In genomic region chr17:47279062-47279801, GRCh38 we compare ENCODE assay signal across 9 cellular contexts. TPM values are rescaled to one million over a fixed set of nuclear protein-coding genes. Genes with fewer than 3 reads are reported as not detected.
DNase-seq lines count a peak whose midpoint lies in the region; ATAC-seq and TF ChIP-seq lines count a peak whose summit lies in the region.
"Had no signal": no experiment of that assay in that cellular context is flagged by ENCODE, and none has a peak within 500 bp of the region (broad histone marks: within the 10 kb centered on the region; RNA-seq: fewer than 3 reads in every experiment).

No MANE protein-coding gene starts in this region.

- WGBS in prostate gland: 54% methylated on average over 10 of the region's 10 CpGs

- CTCF ChIA-PET in CD8-positive, alpha-beta memory T cell (lab: Charles Lee): no interaction called here

- POLR2A ChIA-PET in CD8-positive, alpha-beta memory T cell (lab: Charles Lee): no interaction called here

- peak; percentile 49 for ATAC-seq in GM18858 (IDR thresholded peaks at IDR 0.05; ENCODE audit: unreplicated experiment)
- ATAC-seq in HG02970 (IDR thresholded peaks at IDR 0.05; ENCODE audit: low FRiP score, unreplicated experiment): peak; percentile 70

- peaks cover 11% of the 10 kb centered on the region for H3K4me1 ChIP-seq in prostate gland (replicated peaks)
- H3K4me1 ChIP-seq in CD8-positive, alpha-beta memory T cell (ENCODE audit: insufficient read depth, low read length): no peaks in the 10 kb centered on the region

- TF ChIP-seq POLR2A in prostate gland (IDR thresholded peaks at IDR 0.05): no peak

- DNase-seq in SIG-M5 (lab: John Stamatoyannopoulos, UW) (peak; percentile 23), fibroblast of the conjunctiva (ENCODE audit: low read depth) (peak; percentile 84), prostate gland (ENCODE audit: low spot score) (no peak), NCI-H2171 treated with DMSO at 0.1 percent for 48 hours (lab: John Stamatoyannopoulos, UW) (no peak), NCI-H526 treated with DMSO at 0.1 percent for 48 hours (lab: John Stamatoyannopoulos, UW) (no peak)
- no peak for DNase-seq in CD8-positive, alpha-beta memory T cell

- H3K9me3 ChIP-seq in prostate gland: no peaks in the 10 kb centered on the region
- H3K9me3 ChIP-seq in CD8-positive, alpha-beta memory T cell (ENCODE audit: low read length): no peaks in the 10 kb centered on the region

- intact Hi-C loops in prostate gland (cut with DNase I): no loop called here

- no peaks in the 10 kb centered on the region for H3K27me3 ChIP-seq in prostate gland (replicated peaks; ENCODE audit: insufficient read depth)
- no peaks in the 10 kb centered on the region for H3K27me3 ChIP-seq in CD8-positive, alpha-beta memory T cell (ENCODE audit: insufficient read depth, low read length, poor library complexity, severe bottlenecking)

- no peak overlapping the region for H3K4me3 ChIP-seq in prostate gland
- no peak overlapping the region for H3K4me3 ChIP-seq in CD8-positive, alpha-beta memory T cell (ENCODE audit: low read length)

- H3K4me1 Mint-ChIP-seq in CD8-positive, alpha-beta memory T cell: no peaks in the 10 kb centered on the region

- H3K36me3 ChIP-seq in prostate gland: no peaks in the 10 kb centered on the region
- no peaks in the 10 kb centered on the region for H3K36me3 ChIP-seq in CD8-positive, alpha-beta memory T cell (ENCODE audit: insufficient read depth, low read length)

- peak in 1 of 4 experiments; percentile 15 for TF ChIP-seq CTCF in prostate gland (IDR thresholded peaks at IDR 0.05)

- H3K36me3 Mint-ChIP-seq in CD8-positive, alpha-beta memory T cell: no peaks in the 10 kb centered on the region

- no peak overlapping the region for H3K4me3 Mint-ChIP-seq in CD8-positive, alpha-beta memory T cell

- H3K27me3 Mint-ChIP-seq in CD8-positive, alpha-beta memory T cell: peaks cover 2 to 19% of the 10 kb centered on the region in 2 donors

- H3K27ac ChIP-seq in prostate gland: peak overlapping the region; percentile 63 to 70
- no peak overlapping the region for H3K27ac ChIP-seq in CD8-positive, alpha-beta memory T cell (ENCODE audit: low read depth, low read length)
- H3K27ac ChIP-seq: VCaP had no signal

- no peak overlapping the region for H3K27ac Mint-ChIP-seq in CD8-positive, alpha-beta memory T cell

- H3K9me3 Mint-ChIP-seq in CD8-positive, alpha-beta memory T cell: no peaks in the 10 kb centered on the region

RNA-seq across cellular contexts. Expression of gene ITGB3, which starts 25.6 kb away (rescaled TPM):
- total RNA-seq in prostate gland: 10 to 100 TPM in 1 of 2 donors, 1 to 10 TPM in 1; 3.4 to 12.4 TPM
- under 1 TPM; 0.07 to 0.13 TPM for total RNA-seq in CD8-positive, alpha-beta memory T cell
- not detected for polyA plus RNA-seq in CD8-positive, alpha-beta memory T cell

RNA-seq across cellular contexts. Expression of gene EFCAB13, which starts 44.5 kb away (rescaled TPM):
- 1 to 10 TPM; 4.5 to 8.9 TPM for total RNA-seq in prostate gland
- 1 to 10 TPM; 4.0 to 4.8 TPM for total RNA-seq in CD8-positive, alpha-beta memory T cell
- 1.4 TPM for polyA plus RNA-seq in CD8-positive, alpha-beta memory T cell

Comparison
In these comparisons a context has a peak if more than half of its experiments do, and no peak if none do; other contexts are left out.
1. DNase-seq: peak in SIG-M5 (single experiment) and fibroblast of the conjunctiva (single experiment); none in prostate gland (single experiment), CD8-positive, alpha-beta memory T cell (0 of 5), NCI-H2171 treated with DMSO at 0.1 percent for 48 hours (single experiment) and NCI-H526 treated with DMSO at 0.1 percent for 48 hours (single experiment).